Comparison of ENCODE assay signal across 8 cellular contexts in genomic region chr12:114662512-114663177, GRCh38. TPM values are rescaled to one million over a fixed set of nuclear protein-coding genes. Genes with fewer than 3 reads are reported as not detected.
DNase-seq lines count a peak whose midpoint lies in the region; ATAC-seq and TF ChIP-seq lines count a peak whose summit lies in the region.

No MANE protein-coding gene starts in this region.

- H2AFZ ChIP-seq in OCI-LY3 (ENCODE audit: low read depth, low read length): 0 out of 2 replicates have a peak overlapping the region, but pooled peaks have one; percentile 43

- H3K36me3 Mint-ChIP-seq in activated T-cell treated with anti-CD3 and anti-CD28 coated beads, Interleukin-2, amount 50 U/mL, for 4 hours (ENCODE audit: insufficient read depth): no peaks in the 10 kb centered on the region

- peaks cover 54% of the 10 kb centered on the region for H3K27me3 Mint-ChIP-seq in activated T-cell treated with anti-CD3 and anti-CD28 coated beads, Interleukin-2, amount 50 U/mL, for 4 hours (ENCODE audit: low read depth)

- ATAC-seq in activated T-cell treated with anti-CD3 and anti-CD28 coated beads, Interleukin-2, amount 50 U/mL, for 4 hours: no peak
- peak; percentile 71 for ATAC-seq in thoracic aorta (ENCODE audit: insufficient number of reproducible peaks, low FRiP score, low read depth)
- ATAC-seq in GM18867 (IDR thresholded peaks at IDR 0.05; ENCODE audit: unreplicated experiment): no peak

- H3K9me3 Mint-ChIP-seq in activated T-cell treated with anti-CD3 and anti-CD28 coated beads, Interleukin-2, amount 50 U/mL, for 4 hours: no peaks in the 10 kb centered on the region

- H3K4me3 ChIP-seq in HFF-Myc (replicated peaks; ENCODE audit: low read depth, low read length): no peak overlapping the region
- H3K4me3 ChIP-seq in OCI-LY3 (ENCODE audit: low read length): no peak overlapping the region
- no peak overlapping the region for H3K4me3 ChIP-seq in thoracic aorta

- peaks cover 4% of the 10 kb centered on the region; the same call in 1 of the 2 replicates for H3K4me1 ChIP-seq in OCI-LY3 (ENCODE audit: low read length)
- peaks cover 0 to 8% of the 10 kb centered on the region in 2 donors for H3K4me1 ChIP-seq in thoracic aorta (ENCODE audit: control insufficient read depth in 1 of 2, low read depth in 2 of 2)

- peak overlapping the region; percentile 37; the same call in 1 of the 2 replicates for H3K4me2 ChIP-seq in OCI-LY3 (ENCODE audit: low read length)

- TF ChIP-seq CTCF in HFF-Myc (IDR thresholded peaks at IDR 0.05; ENCODE audit: low read depth, low read length, missing control alignments): peak; percentile 76
- peak; percentile 82 for TF ChIP-seq CTCF in OCI-LY3 (IDR thresholded peaks at IDR 0.05; ENCODE audit: low read depth, low read length)
- TF ChIP-seq CTCF in thoracic aorta (IDR thresholded peaks at IDR 0.05): peak; percentile 94

- H4K20me1 ChIP-seq in OCI-LY3 (ENCODE audit: insufficient read depth, low read length): no peaks in the 10 kb centered on the region

- H3K36me3 ChIP-seq in OCI-LY3 (replicated peaks; ENCODE audit: low read depth, low read length) (no peaks in the 10 kb centered on the region), thoracic aorta (no peaks in the 10 kb centered on the region)

- H3K9me3 ChIP-seq in OCI-LY3 (ENCODE audit: insufficient read depth, low read length) (no peaks in the 10 kb centered on the region), thoracic aorta (no peaks in the 10 kb centered on the region)

- H3K4me1 Mint-ChIP-seq in activated T-cell treated with anti-CD3 and anti-CD28 coated beads, Interleukin-2, amount 50 U/mL, for 4 hours (ENCODE audit: low read depth): peaks cover 1% of the 10 kb centered on the region

- DNase-seq in C1 segment of cervical spinal cord (lab: John Stamatoyannopoulos, UW) (peak in 9 of 14 donors; percentile 4 to 62 (median 30)), HFF-Myc (ENCODE audit: extremely low read depth, low read depth) (no peak), fibroblast of peridontal ligament (ENCODE audit: extremely low read depth) (peak; percentile 86), nucleus accumbens (lab: John Stamatoyannopoulos, UW) (peak in 47 of 56 donors; percentile 2 to 84 (median 32)), thoracic aorta (ENCODE audit: low spot score) (peak; percentile 40)
- peak; percentile 54 for DNase-seq in activated T-cell treated with anti-CD3 and anti-CD28 coated beads, Interleukin-2, amount 50 U/mL, for 4 hours

- H3K9ac ChIP-seq in OCI-LY3 (ENCODE audit: low read length): no peak overlapping the region

- H3K27ac ChIP-seq in OCI-LY3 (ENCODE audit: low read length) (no peak overlapping the region), thoracic aorta (no peak overlapping the region)

- no peaks in the 10 kb centered on the region for H3K79me2 ChIP-seq in OCI-LY3 (ENCODE audit: low read length)

- H3K4me3 Mint-ChIP-seq in activated T-cell treated with anti-CD3 and anti-CD28 coated beads, Interleukin-2, amount 50 U/mL, for 4 hours: no peak overlapping the region

- H3K27me3 ChIP-seq in OCI-LY3 (ENCODE audit: low read depth, low read length): no peaks in the 10 kb centered on the region
- H3K27me3 ChIP-seq in thoracic aorta (replicated peaks; ENCODE audit: insufficient read depth): peaks cover 11% of the 10 kb centered on the region

RNA-seq across cellular contexts. Expression of gene TBX3, which starts 21.3 kb away (rescaled TPM):
- total RNA-seq in activated T-cell treated with anti-CD3 and anti-CD28 coated beads, Interleukin-2, amount 50 U/mL, for 4 hours: under 1 TPM; 0.18 to 0.30 (median 0.24) TPM
- 1 to 10 TPM in 1 of 2 donors, under 1 TPM in 1; 0.81 to 3.5 TPM for total RNA-seq in thoracic aorta
